In genomic region chr3:32389577-32389976, GRCh38 we compare ENCODE assay signal across 1 cellular context.
TF ChIP-seq lines count a peak whose summit lies in the region.

No MANE protein-coding gene starts in this region.

TF ChIP-seq in HepG2, 621 proteins besides CTCF, POLR2A, EP300 and RAD21:
- TF ChIP-seq, protein P1, sequence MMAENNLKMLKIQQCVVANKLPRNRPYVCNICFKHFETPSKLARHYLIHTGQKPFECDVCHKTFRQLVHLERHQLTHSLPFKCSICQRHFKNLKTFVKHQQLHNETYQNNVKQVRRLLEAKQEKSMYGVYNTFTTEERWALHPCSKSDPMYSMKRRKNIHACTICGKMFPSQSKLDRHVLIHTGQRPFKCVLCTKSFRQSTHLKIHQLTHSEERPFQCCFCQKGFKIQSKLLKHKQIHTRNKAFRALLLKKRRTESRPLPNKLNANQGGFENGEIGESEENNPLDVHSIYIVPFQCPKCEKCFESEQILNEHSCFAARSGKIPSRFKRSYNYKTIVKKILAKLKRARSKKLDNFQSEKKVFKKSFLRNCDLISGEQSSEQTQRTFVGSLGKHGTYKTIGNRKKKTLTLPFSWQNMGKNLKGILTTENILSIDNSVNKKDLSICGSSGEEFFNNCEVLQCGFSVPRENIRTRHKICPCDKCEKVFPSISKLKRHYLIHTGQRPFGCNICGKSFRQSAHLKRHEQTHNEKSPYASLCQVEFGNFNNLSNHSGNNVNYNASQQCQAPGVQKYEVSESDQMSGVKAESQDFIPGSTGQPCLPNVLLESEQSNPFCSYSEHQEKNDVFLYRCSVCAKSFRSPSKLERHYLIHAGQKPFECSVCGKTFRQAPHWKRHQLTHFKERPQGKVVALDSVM (CRISPR knock-in tag; IDR thresholded peaks at IDR 0.05), result peak; percentile 61
- TF ChIP-seq FOSL2 (CRISPR knock-in tag; IDR thresholded peaks at IDR 0.05), result 0 out of 2 replicates have a peak, but pooled peaks have one; percentile 17
